ENCODE assay signal across 22 cellular contexts in genomic region chr10:76572021-76572420, GRCh38.
DNase-seq lines count a peak whose midpoint lies in the region; ATAC-seq, FAIRE-seq and TF ChIP-seq lines count a peak whose summit lies in the region.
"Had no signal": no experiment of that assay in that cellular context is flagged by ENCODE, and none has a peak within 500 bp of the region (broad histone marks: within the 10 kb centered on the region; RNA-seq: fewer than 3 reads in every experiment).

No MANE protein-coding gene starts in this region.

- ATAC-seq in stimulated activated naive B cell treated with anti-CD40 and anti-IgM and Interleukin-4, amounts not matched to agents 10 μg/mL and 1 μg/mL and 100 μg/mL, for 72 hours (replicated peaks), result no peak
- ATAC-seq in lower lobe of right lung, result no peak
- ATAC-seq: A549, GM23338 had no signal

- H3K4me1 ChIP-seq in HEK293 (ENCODE audit: control insufficient read depth, insufficient read depth, low read length), result no peaks in the 10 kb centered on the region
- H3K4me1 ChIP-seq in adipocyte (ENCODE audit: control insufficient read depth, insufficient read depth, low read length), result peaks cover 5% of the 10 kb centered on the region
- no peaks in the 10 kb centered on the region for H3K4me1 ChIP-seq in lower lobe of right lung
- H3K4me1 ChIP-seq: A549, HAP-1 had no signal

- H3K27me3 ChIP-seq in adipocyte (replicated peaks; ENCODE audit: control insufficient read depth, insufficient read depth, low read length) (no peaks in the 10 kb centered on the region), lower lobe of right lung (ENCODE audit: low read depth) (no peaks in the 10 kb centered on the region)

- no peaks in the 10 kb centered on the region for H3K36me3 Mint-ChIP-seq in stimulated activated naive B cell treated with anti-CD40 and anti-IgM and Interleukin-4, amounts not matched to agents 10 μg/mL and 1 μg/mL and 100 μg/mL, for 72 hours
- H3K36me3 Mint-ChIP-seq: CD4-positive, alpha-beta memory T cell had no signal

- peaks cover 6 to 8% of the 10 kb centered on the region in 2 donors for H3K27me3 Mint-ChIP-seq in stimulated activated naive B cell treated with anti-CD40 and anti-IgM and Interleukin-4, amounts not matched to agents 10 μg/mL and 1 μg/mL and 100 μg/mL, for 72 hours
- H3K27me3 Mint-ChIP-seq: CD4-positive, alpha-beta memory T cell had no signal

- CTCF ChIA-PET in HEK293 (lab: Yijun Ruan, JAX), result no interaction called here

- H3K4me1 Mint-ChIP-seq in stimulated activated naive B cell treated with anti-CD40 and anti-IgM and Interleukin-4, amounts not matched to agents 10 μg/mL and 1 μg/mL and 100 μg/mL, for 72 hours, result no peaks in the 10 kb centered on the region
- H3K4me1 Mint-ChIP-seq: CD4-positive, alpha-beta memory T cell; GM23338 had no signal

- peaks cover 7 to 8% of the 10 kb centered on the region in 2 donors for H3K9me3 Mint-ChIP-seq in stimulated activated naive B cell treated with anti-CD40 and anti-IgM and Interleukin-4, amounts not matched to agents 10 μg/mL and 1 μg/mL and 100 μg/mL, for 72 hours

- peak; percentile 57 for FAIRE-seq in endometrium (lab: Jason Lieb, UNC)
- FAIRE-seq: A549, GM12891, GM18507 had no signal

- intact Hi-C loops in lower lobe of right lung (cut with DNase I), result no loop called here

- H3K4me3 ChIP-seq in HEK293 (ENCODE audit: low read depth, low read length), result no peak overlapping the region
- H3K4me3 ChIP-seq in adipocyte (ENCODE audit: low read length), result no peak overlapping the region
- H3K4me3 ChIP-seq in lower lobe of right lung, result no peak overlapping the region
- H3K4me3 ChIP-seq: A549, GM23338, HAP-1 had no signal

- H3K9ac ChIP-seq in adipocyte (ENCODE audit: low read length), result no peak overlapping the region

- no peak overlapping the region for H3K27ac Mint-ChIP-seq in stimulated activated naive B cell treated with anti-CD40 and anti-IgM and Interleukin-4, amounts not matched to agents 10 μg/mL and 1 μg/mL and 100 μg/mL, for 72 hours
- H3K27ac Mint-ChIP-seq: CD4-positive, alpha-beta memory T cell; GM23338 had no signal

- DNase-seq in adipocyte (ENCODE audit: low read depth), result peak; percentile 50
- peak; percentile 25 for DNase-seq in iris pigment epithelial cell (ENCODE audit: low read depth)
- DNase-seq in stimulated activated CD4-positive, alpha-beta T cell treated with anti-CD3 and anti-CD28 coated beads, Interleukin-4, amount 100 ng/mL, for 24 hours, result no peak
- DNase-seq in stimulated activated naive B cell treated with anti-CD40 and anti-IgM and Interleukin-4, amounts not matched to agents 10 μg/mL and 1 μg/mL and 100 μg/mL, for 72 hours, result no peak
- DNase-seq in mesenteric fat pad (ENCODE audit: low spot score), result no peak
- no peak for DNase-seq in lower lobe of right lung
- DNase-seq: 8988T; ACHN; C1 segment of cervical spinal cord; Calu3; CD4-positive, alpha-beta memory T cell; COR-L47; DMS53; DMS79 treated with DMSO at 0.1 percent for 48 hours; GF-D8 had no signal

- H3K27ac ChIP-seq in HEK293 (ENCODE audit: extremely low read depth, low read depth, low read length) (no peak overlapping the region), lower lobe of right lung (no peak overlapping the region)
- H3K27ac ChIP-seq: A549 had no signal

- H3K36me3 ChIP-seq in HEK293 (ENCODE audit: control insufficient read depth in 2 of 2, insufficient read depth in 1 of 2, low read length in 2 of 2) (no peaks in the 10 kb centered on the region), adipocyte (ENCODE audit: control insufficient read depth, insufficient read depth, low read length, severe bottlenecking) (no peaks in the 10 kb centered on the region), lower lobe of right lung (no peaks in the 10 kb centered on the region)
- H3K36me3 ChIP-seq: HAP-1 had no signal

- POLR2A ChIA-PET in HEK293 (lab: Yijun Ruan, JAX), result no interaction called here

- H3K4me3 Mint-ChIP-seq in stimulated activated naive B cell treated with anti-CD40 and anti-IgM and Interleukin-4, amounts not matched to agents 10 μg/mL and 1 μg/mL and 100 μg/mL, for 72 hours, result no peak overlapping the region
- H3K4me3 Mint-ChIP-seq: CD4-positive, alpha-beta memory T cell; GM23338 had no signal

- H3K9me3 ChIP-seq in HEK293 (ENCODE audit: control insufficient read depth, insufficient read depth, low read depth, low read length), result no peaks in the 10 kb centered on the region
- H3K9me3 ChIP-seq in adipocyte (ENCODE audit: control insufficient read depth, low read length), result peaks cover 13% of the 10 kb centered on the region
- no peaks in the 10 kb centered on the region for H3K9me3 ChIP-seq in lower lobe of right lung
- H3K9me3 ChIP-seq: A549, HAP-1 had no signal

- TF ChIP-seq CTCF in HEK293 (tag by site-specific recombination; IDR thresholded peaks at IDR 0.05), result no peak
- TF ChIP-seq CTCF in lower lobe of right lung (IDR thresholded peaks at IDR 0.05), result no peak

TF ChIP-seq in HEK293, 187 proteins besides CTCF, POLR2A, EP300 and RAD21:
- TF ChIP-seq MYNN (tag by site-specific recombination; IDR thresholded peaks at IDR 0.05; ENCODE audit: borderline replicate concordance) (no peak), ZNF37A (tag by site-specific recombination; IDR thresholded peaks at IDR 0.05) (no peak), SETDB1 (IDR thresholded peaks at IDR 0.05; ENCODE audit: insufficient read length, low read length) (no peak), PRDM1 (tag by site-specific recombination; IDR thresholded peaks at IDR 0.05) (peak; percentile 68)
- TF ChIP-seq, protein P1, sequence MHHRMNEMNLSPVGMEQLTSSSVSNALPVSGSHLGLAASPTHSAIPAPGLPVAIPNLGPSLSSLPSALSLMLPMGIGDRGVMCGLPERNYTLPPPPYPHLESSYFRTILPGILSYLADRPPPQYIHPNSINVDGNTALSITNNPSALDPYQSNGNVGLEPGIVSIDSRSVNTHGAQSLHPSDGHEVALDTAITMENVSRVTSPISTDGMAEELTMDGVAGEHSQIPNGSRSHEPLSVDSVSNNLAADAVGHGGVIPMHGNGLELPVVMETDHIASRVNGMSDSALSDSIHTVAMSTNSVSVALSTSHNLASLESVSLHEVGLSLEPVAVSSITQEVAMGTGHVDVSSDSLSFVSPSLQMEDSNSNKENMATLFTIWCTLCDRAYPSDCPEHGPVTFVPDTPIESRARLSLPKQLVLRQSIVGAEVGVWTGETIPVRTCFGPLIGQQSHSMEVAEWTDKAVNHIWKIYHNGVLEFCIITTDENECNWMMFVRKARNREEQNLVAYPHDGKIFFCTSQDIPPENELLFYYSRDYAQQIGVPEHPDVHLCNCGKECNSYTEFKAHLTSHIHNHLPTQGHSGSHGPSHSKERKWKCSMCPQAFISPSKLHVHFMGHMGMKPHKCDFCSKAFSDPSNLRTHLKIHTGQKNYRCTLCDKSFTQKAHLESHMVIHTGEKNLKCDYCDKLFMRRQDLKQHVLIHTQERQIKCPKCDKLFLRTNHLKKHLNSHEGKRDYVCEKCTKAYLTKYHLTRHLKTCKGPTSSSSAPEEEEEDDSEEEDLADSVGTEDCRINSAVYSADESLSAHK (tag by site-specific recombination; IDR thresholded peaks at IDR 0.05), result no peak

Comparison
In these comparisons a context has a peak if more than half of its experiments do, and no peak if none do; other contexts are left out.
1. DNase-seq: peak in adipocyte (single experiment) and iris pigment epithelial cell (single experiment); none in stimulated activated CD4-positive, alpha-beta T cell treated with anti-CD3 and anti-CD28 coated beads, Interleukin-4, amount 100 ng/mL, for 24 hours (single experiment), stimulated activated naive B cell treated with anti-CD40 and anti-IgM and Interleukin-4, amounts not matched to agents 10 μg/mL and 1 μg/mL and 100 μg/mL, for 72 hours (single experiment), mesenteric fat pad (single experiment) and lower lobe of right lung (single experiment).